Comparison of ENCODE assay signal across 9 cellular contexts in genomic region chr22:27800250-27801131, GRCh38. TPM values are rescaled to one million over a fixed set of nuclear protein-coding genes. Genes with fewer than 3 reads are reported as not detected.
A peak's percentile ranks its signal among the peaks of the same experiment; 100 is the strongest.
DNase-seq lines count a peak whose midpoint lies in the region; ATAC-seq and TF ChIP-seq lines count a peak whose summit lies in the region.
"Had no signal": no experiment of that assay in that cellular context is flagged by ENCODE, and none has a peak within 500 bp of the region (broad histone marks: within the 10 kb centered on the region; RNA-seq: fewer than 3 reads in every experiment).

No MANE protein-coding gene starts in this region.

- POLR2A ChIA-PET in AG04449 (lab: Yijun Ruan, JAX): no interaction called here

- TF ChIP-seq CTCF in AG04449 (IDR thresholded peaks at IDR 0.05; ENCODE audit: insufficient read depth, low read length, missing control alignments): no peak
- TF ChIP-seq CTCF in endodermal cell (conservative IDR thresholded peaks at IDR 0.05): no peak

- H3K4me3 Mint-ChIP-seq in endodermal cell: peak overlapping the region; percentile 67

- CTCF ChIA-PET in AG04449 (lab: Yijun Ruan, JAX): interaction anchor here (1.2 kb wide), 1 partner anchor 395 kb away, joined by 9 read pairs; no protein-coding TSS in a partner anchor

- H3K27ac Mint-ChIP-seq in endodermal cell: no peak overlapping the region

- ATAC-seq in HG03520 (IDR thresholded peaks at IDR 0.05; ENCODE audit: unreplicated experiment) (no peak), GM21423 (IDR thresholded peaks at IDR 0.05; ENCODE audit: unreplicated experiment) (no peak), GM21447 (IDR thresholded peaks at IDR 0.05; ENCODE audit: unreplicated experiment) (no peak)

- H3K36me3 ChIP-seq in endodermal cell (ENCODE audit: control insufficient read depth, insufficient read depth, low read length) (no peaks in the 10 kb centered on the region), muscle layer of duodenum (ENCODE audit: control insufficient read depth in 1 of 2, insufficient read depth in 2 of 2, low read length in 2 of 2) (no peaks in the 10 kb centered on the region)

- H3K9me3 ChIP-seq in endodermal cell (ENCODE audit: control insufficient read depth, low read length): no peaks in the 10 kb centered on the region
- H3K9me3 ChIP-seq in muscle layer of duodenum (ENCODE audit: control insufficient read depth in 1 of 2, low read length in 2 of 2): no peaks in the 10 kb centered on the region

- H3K4me1 ChIP-seq in endodermal cell (ENCODE audit: control insufficient read depth, insufficient read depth, low read length) (no peaks in the 10 kb centered on the region), muscle layer of duodenum (ENCODE audit: control insufficient read depth in 1 of 2, insufficient read depth in 2 of 2, low read length in 2 of 2) (peaks cover 0 to 31% of the 10 kb centered on the region in 2 donors)

- peaks cover 9% of the 10 kb centered on the region for H3K36me3 Mint-ChIP-seq in endodermal cell (ENCODE audit: low read depth)

- H3K4me3 ChIP-seq in AG04449 (ENCODE audit: low read depth, low read length) (peak overlapping the region; percentile 77), endodermal cell (ENCODE audit: low read length) (peak overlapping the region; percentile 83), muscle layer of duodenum (ENCODE audit: low read depth in 1 of 2, low read length in 2 of 2) (peak overlapping the region; percentile 53 to 90)
- peak overlapping the region; percentile 57 for H3K4me3 ChIP-seq in Jurkat, Clone E6-1 (ENCODE audit: low read length)

- H3K27me3 Mint-ChIP-seq in endodermal cell (ENCODE audit: insufficient read depth): peaks cover 67% of the 10 kb centered on the region

- H3K27me3 ChIP-seq in endodermal cell (ENCODE audit: control insufficient read depth, insufficient read depth, low read length, poor library complexity, severe bottlenecking): peaks cover 72% of the 10 kb centered on the region
- H3K27me3 ChIP-seq in muscle layer of duodenum (ENCODE audit: low read depth, low read length): no peaks in the 10 kb centered on the region

- H3K9ac ChIP-seq in endodermal cell (ENCODE audit: extremely low read depth, low read length, poor library complexity, severe bottlenecking): no peak overlapping the region

- no peak for DNase-seq in AG04449 (ENCODE audit: low read depth, low spot score)
- no peak for DNase-seq in Jurkat, Clone E6-1 (ENCODE audit: low read depth, low spot score)
- DNase-seq in endodermal cell: peak; percentile 80
- no peak for DNase-seq in OCI-M2 (lab: John Stamatoyannopoulos, UW; ENCODE audit: unreplicated experiment)
- DNase-seq: SHP77 treated with DMSO at 0.1 percent for 48 hours had no signal

- H3K27ac ChIP-seq in endodermal cell (ENCODE audit: low read depth, low read length) (peak overlapping the region; percentile 98), muscle layer of duodenum (ENCODE audit: low read length) (no peak overlapping the region)

- H3K9me3 Mint-ChIP-seq in endodermal cell: no peaks in the 10 kb centered on the region

- peaks cover 30% of the 10 kb centered on the region for H3K4me1 Mint-ChIP-seq in endodermal cell

- 2 to 9% methylated on average over 18 to 73 of the region's 73 CpGs for WGBS in endodermal cell (ENCODE audit: insufficient coverage in 1 of 2, insufficient read length in 1 of 2), 2 experiments

RNA-seq across cellular contexts. Expression of gene MN1, which starts 1.1 kb away (rescaled TPM):
- polyA plus RNA-seq in Jurkat, Clone E6-1 (2012; ENCODE audit: insufficient read depth, insufficient read length): 0.42 TPM
- 10 to 100 TPM in 1 of 2 donors, 1 to 10 TPM in 1; 4.4 to 17.8 TPM for total RNA-seq in endodermal cell
- 41.5 TPM for polyA plus RNA-seq in endodermal cell (2013, experiment 1 of 2)
- 44.1 TPM for polyA plus RNA-seq in endodermal cell (2013, experiment 2 of 2)
